Comparison of ENCODE assay signal across 1 cellular context in the genomic region with DNA sequence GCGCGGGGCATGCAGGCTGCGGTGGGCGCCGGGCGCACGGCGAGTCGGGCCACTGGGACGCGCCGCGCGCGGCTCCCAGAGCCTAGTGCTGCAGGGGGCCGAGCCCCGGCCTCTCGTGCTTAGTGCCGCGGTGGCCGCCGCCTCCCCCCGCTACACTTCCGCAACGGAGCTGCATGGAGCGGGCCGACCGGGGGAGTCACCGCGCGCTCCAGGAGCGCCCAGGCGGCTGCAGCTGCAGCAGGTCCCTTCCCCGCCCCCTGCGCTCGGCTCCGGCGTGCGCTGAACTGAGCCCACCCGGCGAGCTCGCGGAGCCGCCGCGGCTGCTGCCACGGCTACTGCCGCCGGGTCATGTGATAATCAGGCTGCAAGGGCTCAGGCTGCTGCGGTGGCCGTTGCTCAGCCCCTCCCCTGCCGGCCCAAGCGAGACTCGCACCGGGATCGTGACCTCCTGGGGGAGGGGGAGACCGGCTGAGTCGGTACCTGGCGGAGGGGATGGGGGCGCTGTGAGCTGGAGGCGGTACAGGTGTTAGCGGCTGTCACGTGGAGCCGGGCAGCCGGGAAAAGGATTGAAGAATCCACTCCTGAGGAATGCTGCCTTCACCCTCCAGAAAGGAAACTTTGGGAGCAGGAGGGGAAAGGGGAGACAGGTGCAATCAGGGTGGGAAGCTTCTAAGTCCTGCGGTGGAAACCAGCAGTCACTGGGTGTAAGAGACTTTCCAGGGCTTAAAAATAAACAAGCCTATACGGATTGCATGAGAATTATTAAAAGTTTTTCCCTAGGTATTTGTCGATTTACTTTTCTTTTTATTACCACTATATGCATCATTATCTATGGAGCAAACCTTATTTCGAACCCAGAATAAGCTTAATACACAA.
TF ChIP-seq lines count a peak whose summit lies in the region.

A gene with protein sequence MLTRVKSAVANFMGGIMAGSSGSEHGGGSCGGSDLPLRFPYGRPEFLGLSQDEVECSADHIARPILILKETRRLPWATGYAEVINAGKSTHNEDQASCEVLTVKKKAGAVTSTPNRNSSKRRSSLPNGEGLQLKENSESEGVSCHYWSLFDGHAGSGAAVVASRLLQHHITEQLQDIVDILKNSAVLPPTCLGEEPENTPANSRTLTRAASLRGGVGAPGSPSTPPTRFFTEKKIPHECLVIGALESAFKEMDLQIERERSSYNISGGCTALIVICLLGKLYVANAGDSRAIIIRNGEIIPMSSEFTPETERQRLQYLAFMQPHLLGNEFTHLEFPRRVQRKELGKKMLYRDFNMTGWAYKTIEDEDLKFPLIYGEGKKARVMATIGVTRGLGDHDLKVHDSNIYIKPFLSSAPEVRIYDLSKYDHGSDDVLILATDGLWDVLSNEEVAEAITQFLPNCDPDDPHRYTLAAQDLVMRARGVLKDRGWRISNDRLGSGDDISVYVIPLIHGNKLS (minus strand): TSS at position 352 of the 876 bp plus-strand sequence. CDS start 414 bp downstream, outside the sequence.

TF ChIP-seq in HepG2, 621 proteins besides CTCF, POLR2A, EP300 and RAD21 (continued from another document and continues in another):
- TF ChIP-seq, protein P1, sequence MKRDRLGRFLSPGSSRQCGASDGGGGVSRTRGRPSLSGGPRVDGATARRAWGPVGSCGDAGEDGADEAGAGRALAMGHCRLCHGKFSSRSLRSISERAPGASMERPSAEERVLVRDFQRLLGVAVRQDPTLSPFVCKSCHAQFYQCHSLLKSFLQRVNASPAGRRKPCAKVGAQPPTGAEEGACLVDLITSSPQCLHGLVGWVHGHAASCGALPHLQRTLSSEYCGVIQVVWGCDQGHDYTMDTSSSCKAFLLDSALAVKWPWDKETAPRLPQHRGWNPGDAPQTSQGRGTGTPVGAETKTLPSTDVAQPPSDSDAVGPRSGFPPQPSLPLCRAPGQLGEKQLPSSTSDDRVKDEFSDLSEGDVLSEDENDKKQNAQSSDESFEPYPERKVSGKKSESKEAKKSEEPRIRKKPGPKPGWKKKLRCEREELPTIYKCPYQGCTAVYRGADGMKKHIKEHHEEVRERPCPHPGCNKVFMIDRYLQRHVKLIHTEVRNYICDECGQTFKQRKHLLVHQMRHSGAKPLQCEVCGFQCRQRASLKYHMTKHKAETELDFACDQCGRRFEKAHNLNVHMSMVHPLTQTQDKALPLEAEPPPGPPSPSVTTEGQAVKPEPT (CRISPR knock-in tag; IDR thresholded peaks at IDR 0.05; ENCODE audit: low read depth) = peak; percentile 24; the same call in 1 of the 2 replicates
- TF ChIP-seq SAP130 (CRISPR knock-in tag; IDR thresholded peaks at IDR 0.05; ENCODE audit: low read depth) (peak; percentile 94), GATA4 (IDR thresholded peaks at IDR 0.05; ENCODE audit: borderline replicate concordance, low read depth) (no peak), CC2D1A (CRISPR knock-in tag; IDR thresholded peaks at IDR 0.05) (no peak), ZZZ3 (CRISPR knock-in tag; IDR thresholded peaks at IDR 0.05; ENCODE audit: borderline replicate concordance) (no peak), CHCHD3 (CRISPR knock-in tag; IDR thresholded peaks at IDR 0.05) (no peak), ZC3H4 (CRISPR knock-in tag; IDR thresholded peaks at IDR 0.05; ENCODE audit: borderline replicate concordance) (no peak), KDM1A (CRISPR knock-in tag; IDR thresholded peaks at IDR 0.05) (peak; percentile 82), NPAS2 (CRISPR knock-in tag; IDR thresholded peaks at IDR 0.05; ENCODE audit: borderline replicate concordance) (no peak), CCDC6 (CRISPR knock-in tag; IDR thresholded peaks at IDR 0.05) (peak; percentile 84), ZNF17 (CRISPR knock-in tag; IDR thresholded peaks at IDR 0.05) (no peak), ARNT2 (CRISPR knock-in tag; IDR thresholded peaks at IDR 0.05; ENCODE audit: low read depth) (peak; percentile 83), NR2F6 (IDR thresholded peaks at IDR 0.05) (peak; percentile 92), NR2F6 (CRISPR knock-in tag; IDR thresholded peaks at IDR 0.05) (peak; percentile 99), ZNF546 (CRISPR knock-in tag; conservative IDR thresholded peaks at IDR 0.05) (peak; percentile 82; the same call in 1 of the 2 replicates), CREM (IDR thresholded peaks at IDR 0.05) (no peak), CREM (CRISPR knock-in tag; IDR thresholded peaks at IDR 0.05) (no peak), GZF1 (CRISPR knock-in tag; IDR thresholded peaks at IDR 0.05) (no peak), SP2 (CRISPR knock-in tag; IDR thresholded peaks at IDR 0.05) (no peak), ZNF841 (CRISPR knock-in tag; IDR thresholded peaks at IDR 0.05; ENCODE audit: borderline replicate concordance) (0 out of 2 replicates have a peak, but pooled peaks have one; percentile 38), ZNF614 (CRISPR knock-in tag; IDR thresholded peaks at IDR 0.05; ENCODE audit: borderline replicate concordance) (peak; percentile 73; the same call in 1 of the 2 replicates), ZNF12 (CRISPR knock-in tag; IDR thresholded peaks at IDR 0.05) (peak; percentile 94), THAP11 (CRISPR knock-in tag; IDR thresholded peaks at IDR 0.05) (peak; percentile 77), HNRNPL (IDR thresholded peaks at IDR 0.05; ENCODE audit: low read depth, low read length) (no peak), ZNF768 (CRISPR knock-in tag; IDR thresholded peaks at IDR 0.05) (peak; percentile 62; the same call in 1 of the 2 replicates), NFE2 (CRISPR knock-in tag; IDR thresholded peaks at IDR 0.05) (no peak), ZNF329 (CRISPR knock-in tag; IDR thresholded peaks at IDR 0.05; ENCODE audit: low read depth) (0 out of 2 replicates have a peak, but pooled peaks have one; percentile 33), MIER2 (CRISPR knock-in tag; IDR thresholded peaks at IDR 0.05) (peak; percentile 68; the same call in 1 of the 2 replicates), SAFB2 (CRISPR knock-in tag; IDR thresholded peaks at IDR 0.05; ENCODE audit: borderline replicate concordance, low read depth) (no peak), RBFOX2 (IDR thresholded peaks at IDR 0.05; ENCODE audit: low read depth, low read length) (peak; percentile 90), AHR (CRISPR knock-in tag; IDR thresholded peaks at IDR 0.05) (peak; percentile 67; the same call in 1 of the 2 replicates), ZNF564 (CRISPR knock-in tag; IDR thresholded peaks at IDR 0.05) (0 out of 2 replicates have a peak, but pooled peaks have one; percentile 66), BCL6 (CRISPR knock-in tag; IDR thresholded peaks at IDR 0.05) (peak; percentile 89), ZNF317 (CRISPR knock-in tag; IDR thresholded peaks at IDR 0.05) (peak; percentile 72; the same call in 1 of the 2 replicates), ZNF781 (CRISPR knock-in tag; IDR thresholded peaks at IDR 0.05; ENCODE audit: borderline replicate concordance, not compliant biosample characterization) (no peak), ZNF337 (CRISPR knock-in tag; IDR thresholded peaks at IDR 0.05; ENCODE audit: borderline replicate concordance, low read depth) (0 out of 2 replicates have a peak, but pooled peaks have one; percentile 29), FOXK2 (IDR thresholded peaks at IDR 0.05) (no peak)
- TF ChIP-seq, protein P2, sequence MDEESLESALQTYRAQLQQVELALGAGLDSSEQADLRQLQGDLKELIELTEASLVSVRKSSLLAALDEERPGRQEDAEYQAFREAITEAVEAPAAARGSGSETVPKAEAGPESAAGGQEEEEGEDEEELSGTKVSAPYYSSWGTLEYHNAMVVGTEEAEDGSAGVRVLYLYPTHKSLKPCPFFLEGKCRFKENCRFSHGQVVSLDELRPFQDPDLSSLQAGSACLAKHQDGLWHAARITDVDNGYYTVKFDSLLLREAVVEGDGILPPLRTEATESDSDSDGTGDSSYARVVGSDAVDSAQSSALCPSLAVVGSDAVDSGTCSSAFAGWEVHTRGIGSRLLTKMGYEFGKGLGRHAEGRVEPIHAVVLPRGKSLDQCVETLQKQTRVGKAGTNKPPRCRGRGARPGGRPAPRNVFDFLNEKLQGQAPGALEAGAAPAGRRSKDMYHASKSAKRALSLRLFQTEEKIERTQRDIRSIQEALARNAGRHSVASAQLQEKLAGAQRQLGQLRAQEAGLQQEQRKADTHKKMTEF (CRISPR knock-in tag; IDR thresholded peaks at IDR 0.05) = peak; percentile 73
- TF ChIP-seq, protein P3, sequence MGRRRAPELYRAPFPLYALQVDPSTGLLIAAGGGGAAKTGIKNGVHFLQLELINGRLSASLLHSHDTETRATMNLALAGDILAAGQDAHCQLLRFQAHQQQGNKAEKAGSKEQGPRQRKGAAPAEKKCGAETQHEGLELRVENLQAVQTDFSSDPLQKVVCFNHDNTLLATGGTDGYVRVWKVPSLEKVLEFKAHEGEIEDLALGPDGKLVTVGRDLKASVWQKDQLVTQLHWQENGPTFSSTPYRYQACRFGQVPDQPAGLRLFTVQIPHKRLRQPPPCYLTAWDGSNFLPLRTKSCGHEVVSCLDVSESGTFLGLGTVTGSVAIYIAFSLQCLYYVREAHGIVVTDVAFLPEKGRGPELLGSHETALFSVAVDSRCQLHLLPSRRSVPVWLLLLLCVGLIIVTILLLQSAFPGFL (CRISPR knock-in tag; IDR thresholded peaks at IDR 0.05) = no peak
- TF ChIP-seq, protein P4, sequence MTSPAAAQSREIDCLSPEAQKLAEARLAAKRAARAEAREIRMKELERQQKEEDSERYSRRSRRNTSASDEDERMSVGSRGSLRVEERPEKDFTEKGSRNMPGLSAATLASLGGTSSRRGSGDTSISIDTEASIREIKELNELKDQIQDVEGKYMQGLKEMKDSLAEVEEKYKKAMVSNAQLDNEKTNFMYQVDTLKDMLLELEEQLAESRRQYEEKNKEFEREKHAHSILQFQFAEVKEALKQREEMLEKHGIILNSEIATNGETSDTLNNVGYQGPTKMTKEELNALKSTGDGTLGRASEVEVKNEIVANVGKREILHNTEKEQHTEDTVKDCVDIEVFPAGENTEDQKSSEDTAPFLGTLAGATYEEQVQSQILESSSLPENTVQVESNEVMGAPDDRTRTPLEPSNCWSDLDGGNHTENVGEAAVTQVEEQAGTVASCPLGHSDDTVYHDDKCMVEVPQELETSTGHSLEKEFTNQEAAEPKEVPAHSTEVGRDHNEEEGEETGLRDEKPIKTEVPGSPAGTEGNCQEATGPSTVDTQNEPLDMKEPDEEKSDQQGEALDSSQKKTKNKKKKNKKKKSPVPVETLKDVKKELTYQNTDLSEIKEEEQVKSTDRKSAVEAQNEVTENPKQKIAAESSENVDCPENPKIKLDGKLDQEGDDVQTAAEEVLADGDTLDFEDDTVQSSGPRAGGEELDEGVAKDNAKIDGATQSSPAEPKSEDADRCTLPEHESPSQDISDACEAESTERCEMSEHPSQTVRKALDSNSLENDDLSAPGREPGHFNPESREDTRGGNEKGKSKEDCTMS (CRISPR knock-in tag; conservative IDR thresholded peaks at IDR 0.05) = no peak
- TF ChIP-seq, protein P5, sequence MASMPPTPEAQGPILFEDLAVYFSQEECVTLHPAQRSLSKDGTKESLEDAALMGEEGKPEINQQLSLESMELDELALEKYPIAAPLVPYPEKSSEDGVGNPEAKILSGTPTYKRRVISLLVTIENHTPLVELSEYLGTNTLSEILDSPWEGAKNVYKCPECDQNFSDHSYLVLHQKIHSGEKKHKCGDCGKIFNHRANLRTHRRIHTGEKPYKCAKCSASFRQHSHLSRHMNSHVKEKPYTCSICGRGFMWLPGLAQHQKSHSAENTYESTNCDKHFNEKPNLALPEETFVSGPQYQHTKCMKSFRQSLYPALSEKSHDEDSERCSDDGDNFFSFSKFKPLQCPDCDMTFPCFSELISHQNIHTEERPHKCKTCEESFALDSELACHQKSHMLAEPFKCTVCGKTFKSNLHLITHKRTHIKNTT (CRISPR knock-in tag; IDR thresholded peaks at IDR 0.05) = no peak
- TF ChIP-seq, protein P6, sequence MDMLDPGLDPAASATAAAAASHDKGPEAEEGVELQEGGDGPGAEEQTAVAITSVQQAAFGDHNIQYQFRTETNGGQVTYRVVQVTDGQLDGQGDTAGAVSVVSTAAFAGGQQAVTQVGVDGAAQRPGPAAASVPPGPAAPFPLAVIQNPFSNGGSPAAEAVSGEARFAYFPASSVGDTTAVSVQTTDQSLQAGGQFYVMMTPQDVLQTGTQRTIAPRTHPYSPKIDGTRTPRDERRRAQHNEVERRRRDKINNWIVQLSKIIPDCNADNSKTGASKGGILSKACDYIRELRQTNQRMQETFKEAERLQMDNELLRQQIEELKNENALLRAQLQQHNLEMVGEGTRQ (IDR thresholded peaks at IDR 0.05; ENCODE audit: low read depth, low read length) = peak; percentile 80
- TF ChIP-seq, protein P6 (CRISPR knock-in tag; IDR thresholded peaks at IDR 0.05; ENCODE audit: borderline replicate concordance) = peak; percentile 93; the same call in 1 of the 2 replicates
- TF ChIP-seq, protein P7, sequence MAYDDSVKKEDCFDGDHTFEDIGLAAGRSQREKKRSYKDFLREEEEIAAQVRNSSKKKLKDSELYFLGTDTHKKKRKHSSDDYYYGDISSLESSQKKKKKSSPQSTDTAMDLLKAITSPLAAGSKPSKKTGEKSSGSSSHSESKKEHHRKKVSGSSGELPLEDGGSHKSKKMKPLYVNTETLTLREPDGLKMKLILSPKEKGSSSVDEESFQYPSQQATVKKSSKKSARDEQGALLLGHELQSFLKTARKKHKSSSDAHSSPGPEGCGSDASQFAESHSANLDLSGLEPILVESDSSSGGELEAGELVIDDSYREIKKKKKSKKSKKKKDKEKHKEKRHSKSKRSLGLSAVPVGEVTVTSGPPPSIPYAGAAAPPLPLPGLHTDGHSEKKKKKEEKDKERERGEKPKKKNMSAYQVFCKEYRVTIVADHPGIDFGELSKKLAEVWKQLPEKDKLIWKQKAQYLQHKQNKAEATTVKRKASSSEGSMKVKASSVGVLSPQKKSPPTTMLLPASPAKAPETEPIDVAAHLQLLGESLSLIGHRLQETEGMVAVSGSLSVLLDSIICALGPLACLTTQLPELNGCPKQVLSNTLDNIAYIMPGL (CRISPR knock-in tag; IDR thresholded peaks at IDR 0.05; ENCODE audit: borderline replicate concordance in 1 of 2, low read depth in 1 of 2) = peak; percentile 97 to 98
- TF ChIP-seq, protein P8, sequence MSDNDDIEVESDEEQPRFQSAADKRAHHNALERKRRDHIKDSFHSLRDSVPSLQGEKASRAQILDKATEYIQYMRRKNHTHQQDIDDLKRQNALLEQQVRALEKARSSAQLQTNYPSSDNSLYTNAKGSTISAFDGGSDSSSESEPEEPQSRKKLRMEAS (IDR thresholded peaks at IDR 0.05) = peak; percentile 97
- TF ChIP-seq, protein P9, sequence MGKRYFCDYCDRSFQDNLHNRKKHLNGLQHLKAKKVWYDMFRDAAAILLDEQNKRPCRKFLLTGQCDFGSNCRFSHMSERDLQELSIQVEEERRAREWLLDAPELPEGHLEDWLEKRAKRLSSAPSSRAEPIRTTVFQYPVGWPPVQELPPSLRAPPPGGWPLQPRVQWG (CRISPR knock-in tag; IDR thresholded peaks at IDR 0.05; ENCODE audit: borderline replicate concordance, low read depth) = no peak
